ENCODE assay signal across 8 cellular contexts in the genomic region with DNA sequence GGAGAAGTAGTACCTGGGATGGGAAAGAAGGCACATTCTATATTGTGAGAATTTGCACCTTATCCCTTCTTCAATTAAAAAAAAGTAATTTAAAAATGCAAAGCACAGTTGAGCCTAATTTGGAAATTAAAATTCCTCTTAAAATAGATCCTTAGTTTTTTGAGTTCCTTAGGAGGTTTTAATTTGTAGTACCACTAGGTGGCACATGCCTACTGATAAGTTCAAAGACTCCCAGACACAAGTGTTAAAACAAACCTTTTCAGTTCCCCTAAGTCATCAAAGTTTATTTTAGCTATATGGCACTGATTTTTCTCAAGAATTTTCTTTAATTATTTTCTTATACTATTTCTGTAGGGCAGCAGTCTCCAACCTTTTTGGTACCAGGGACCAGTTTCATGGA.
DNase-seq lines count a peak whose midpoint lies in the region; ATAC-seq, FAIRE-seq and TF ChIP-seq lines count a peak whose summit lies in the region.

No MANE protein-coding gene starts in this region.

- no peaks in the 10 kb centered on the region for H3K36me3 Mint-ChIP-seq in glutamatergic neuron (ENCODE audit: unreplicated experiment)
- H3K36me3 Mint-ChIP-seq in effector memory CD8-positive, alpha-beta T cell (ENCODE audit: insufficient read depth), result no peaks in the 10 kb centered on the region

- H3K27me3 ChIP-seq in testis, result no peaks in the 10 kb centered on the region

- TF ChIP-seq POLR2A in testis (IDR thresholded peaks at IDR 0.05), result no peak

- FAIRE-seq in GM19239 (lab: Jason Lieb, UNC), result no peak

- TF ChIP-seq CTCF in glutamatergic neuron (IDR thresholded peaks at IDR 0.05; ENCODE audit: partially characterized antibody, unreplicated experiment), result peak; percentile 82
- peak in 2 of 3 experiments; percentile 29 to 56 for TF ChIP-seq CTCF in testis (IDR thresholded peaks at IDR 0.05)

- H3K27me3 Mint-ChIP-seq in glutamatergic neuron (ENCODE audit: unreplicated experiment), result no peaks in the 10 kb centered on the region
- no peaks in the 10 kb centered on the region for H3K27me3 Mint-ChIP-seq in effector memory CD8-positive, alpha-beta T cell

- H3K4me3 Mint-ChIP-seq in glutamatergic neuron (ENCODE audit: unreplicated experiment), result no peak overlapping the region
- no peak overlapping the region for H3K4me3 Mint-ChIP-seq in effector memory CD8-positive, alpha-beta T cell

- no peak overlapping the region for H3K27ac ChIP-seq in testis

- ATAC-seq in effector memory CD8-positive, alpha-beta T cell (replicated peaks), result no peak
- ATAC-seq in HG02970 (IDR thresholded peaks at IDR 0.05; ENCODE audit: low FRiP score, unreplicated experiment), result no peak

- H3K4me1 ChIP-seq in testis, result no peaks in the 10 kb centered on the region

- DNase-seq in COLO829 (ENCODE audit: low spot score) (peak; percentile 53), GM19239 (ENCODE audit: insufficient read length, low spot score) (peak; percentile 2), Kasumi-1 (lab: John Stamatoyannopoulos, UW) (peak; percentile 49 to 76), SW480 (ENCODE audit: low spot score) (peak; percentile 60), glutamatergic neuron (no peak), testis (no peak)
- no peak for DNase-seq in effector memory CD8-positive, alpha-beta T cell

- H3K4me1 Mint-ChIP-seq in glutamatergic neuron (ENCODE audit: low read depth, unreplicated experiment), result no peaks in the 10 kb centered on the region
- H3K4me1 Mint-ChIP-seq in effector memory CD8-positive, alpha-beta T cell (ENCODE audit: low read depth in 2 of 2), result no peaks in the 10 kb centered on the region

- intact Hi-C loops in testis (cut with DNase I; ENCODE audit: low total_unique reads), result no loop called here

- H3K9me3 ChIP-seq in testis, result no peaks in the 10 kb centered on the region

- no peak overlapping the region for H3K27ac Mint-ChIP-seq in glutamatergic neuron (ENCODE audit: unreplicated experiment)
- no peak overlapping the region for H3K27ac Mint-ChIP-seq in effector memory CD8-positive, alpha-beta T cell

- no peaks in the 10 kb centered on the region for H3K36me3 ChIP-seq in testis (ENCODE audit: low read depth, missing control alignments)

- no peaks in the 10 kb centered on the region for H3K9me3 Mint-ChIP-seq in glutamatergic neuron (ENCODE audit: unreplicated experiment)
- H3K9me3 Mint-ChIP-seq in effector memory CD8-positive, alpha-beta T cell, result no peaks in the 10 kb centered on the region

- H3K4me3 ChIP-seq in testis, result no peak overlapping the region

Comparison
In these comparisons a context has a peak if more than half of its experiments do, and no peak if none do; other contexts are left out.
1. DNase-seq: peak in COLO829 (single experiment), GM19239 (single experiment), Kasumi-1 (2 of 2) and SW480 (single experiment); none in glutamatergic neuron (single experiment), testis (single experiment) and effector memory CD8-positive, alpha-beta T cell (0 of 3).